Comparison of ENCODE assay signal across 12 cellular contexts in genomic region chr13:24503376-24503690, GRCh38. TPM values are rescaled to one million over a fixed set of nuclear protein-coding genes. Genes with fewer than 3 reads are reported as not detected.
DNase-seq lines count a peak whose midpoint lies in the region; ATAC-seq and TF ChIP-seq lines count a peak whose summit lies in the region.
"Had no signal": no experiment of that assay in that cellular context is flagged by ENCODE, and none has a peak within 500 bp of the region (broad histone marks: within the 10 kb centered on the region; RNA-seq: fewer than 3 reads in every experiment).

No MANE protein-coding gene starts in this region.

- no TSS peak for BruUV-seq in Caco-2 (replicated peaks; lab: Mats Ljungman, UMichigan)

- POLR2A ChIA-PET in Caco-2 (lab: Charles Lee), result no interaction called here

- H3K36me3 ChIP-seq in Caco-2 (ENCODE audit: control insufficient read depth, insufficient read depth, low read length) (no peaks in the 10 kb centered on the region; the same call in 1 of the 2 replicates), RWPE2 (ENCODE audit: low read depth) (peaks cover 44% of the 10 kb centered on the region), stomach (peaks cover 16 to 72% (median 54%) of the 10 kb centered on the region in 4 donors)

- H3K4me1 ChIP-seq in Caco-2, result peaks cover 10% of the 10 kb centered on the region; the same call in 1 of the 2 replicates
- H3K4me1 ChIP-seq in RWPE2 (ENCODE audit: insufficient read depth, poor library complexity, severe bottlenecking), result peaks cover 35% of the 10 kb centered on the region
- peaks cover 0 to 62% (median 14%) of the 10 kb centered on the region in 4 donors for H3K4me1 ChIP-seq in stomach

- peaks cover 9% of the 10 kb centered on the region for H3K36me3 Mint-ChIP-seq in Caco-2 (ENCODE audit: insufficient read depth, unreplicated experiment)
- H3K36me3 Mint-ChIP-seq in activated CD4-positive, alpha-beta T cell treated with anti-CD3 and anti-CD28 coated beads, Interleukin-2, amount 10 ng/mL, durations not matched to agents 24 days and 14 days (ENCODE audit: low read depth), result peaks cover 31% of the 10 kb centered on the region

- H3K27me3 ChIP-seq in Caco-2 (replicated peaks; ENCODE audit: control insufficient read depth, insufficient read depth, low read length) (no peaks in the 10 kb centered on the region), RWPE2 (ENCODE audit: insufficient read depth, poor library complexity, severe bottlenecking) (no peaks in the 10 kb centered on the region), stomach (no peaks in the 10 kb centered on the region)

- H3K27ac ChIP-seq in RWPE2 (ENCODE audit: poor library complexity, severe bottlenecking) (peak overlapping the region; percentile 70), stomach (peak overlapping the region in 2 of 5 donors; percentile 47 to 50)

- no peaks in the 10 kb centered on the region for H3K27me3 Mint-ChIP-seq in Caco-2 (ENCODE audit: insufficient read depth, unreplicated experiment)
- no peaks in the 10 kb centered on the region for H3K27me3 Mint-ChIP-seq in activated CD4-positive, alpha-beta T cell treated with anti-CD3 and anti-CD28 coated beads, Interleukin-2, amount 10 ng/mL, durations not matched to agents 24 days and 14 days

- ATAC-seq in RWPE2 (ENCODE audit: low read depth), result no peak
- peak; percentile 72 for ATAC-seq in esophagus mucosa
- ATAC-seq in GM19328 (IDR thresholded peaks at IDR 0.05; ENCODE audit: unreplicated experiment), result no peak

- intact Hi-C loops in Caco-2 (cut with micrococcal nuclease; ENCODE audit: unreplicated experiment), result no loop called here
- intact Hi-C loops in stomach (cut with DNase I; ENCODE audit: low total_unique reads), result no loop called here
- intact Hi-C loops in activated CD4-positive, alpha-beta T cell treated with anti-CD3 and anti-CD28 coated beads, Interleukin-2, amount 10 ng/mL, durations not matched to agents 24 days and 14 days (cut with micrococcal nuclease), result no loop called here

- peak overlapping the region; percentile 36 for H3K27ac Mint-ChIP-seq in Caco-2 (ENCODE audit: unreplicated experiment)
- no peak overlapping the region for H3K27ac Mint-ChIP-seq in activated CD4-positive, alpha-beta T cell treated with anti-CD3 and anti-CD28 coated beads, Interleukin-2, amount 10 ng/mL, durations not matched to agents 24 days and 14 days

- DNase-seq in Caco-2 (no peak), RWPE2 (ENCODE audit: low spot score) (no peak), mucosa of gallbladder (ENCODE audit: low spot score) (peak; percentile 35), foreskin melanocyte (no peak), stomach (no peak)
- no peak for DNase-seq in activated CD4-positive, alpha-beta T cell treated with anti-CD3 and anti-CD28 coated beads, Interleukin-2, amount 10 ng/mL, durations not matched to agents 24 days and 14 days
- DNase-seq: activated CD8-positive, alpha-beta memory T cell treated with anti-CD3 and anti-CD28 coated beads, Interleukin-2, amount 50 U/mL, for 4 hours; NCI-H1105 treated with DMSO at 0.1 percent for 48 hours; NCI-H510A; stimulated activated naive CD8-positive, alpha-beta T cell treated with anti-CD3 and anti-CD28 coated beads, Interleukin-15, Interleukin-2, amounts not matched to agents 100 U/mL and 50 U/mL, for 24 hours had no signal

- CTCF ChIA-PET in Caco-2 (lab: Charles Lee), result no interaction called here

- no peak overlapping the region for H3K4me3 Mint-ChIP-seq in Caco-2 (ENCODE audit: unreplicated experiment)
- no peak overlapping the region for H3K4me3 Mint-ChIP-seq in activated CD4-positive, alpha-beta T cell treated with anti-CD3 and anti-CD28 coated beads, Interleukin-2, amount 10 ng/mL, durations not matched to agents 24 days and 14 days

- WGBS in stomach, 5 donors, result 74 to 83% (median 82%) methylated on average over 4 of the region's 4 CpGs

- H3K9me3 ChIP-seq in Caco-2 (no peaks in the 10 kb centered on the region), RWPE2 (ENCODE audit: severe bottlenecking) (no peaks in the 10 kb centered on the region), stomach (no peaks in the 10 kb centered on the region)

- H3K4me3 ChIP-seq in Caco-2 (ENCODE audit: low read depth, low read length) (no peak overlapping the region), RWPE2 (ENCODE audit: severe bottlenecking) (no peak overlapping the region), stomach (no peak overlapping the region)

- peaks cover 6% of the 10 kb centered on the region for H3K4me1 Mint-ChIP-seq in Caco-2 (ENCODE audit: low read depth, unreplicated experiment)
- peaks cover 8% of the 10 kb centered on the region for H3K4me1 Mint-ChIP-seq in activated CD4-positive, alpha-beta T cell treated with anti-CD3 and anti-CD28 coated beads, Interleukin-2, amount 10 ng/mL, durations not matched to agents 24 days and 14 days

- no peaks in the 10 kb centered on the region for H3K9me3 Mint-ChIP-seq in Caco-2 (ENCODE audit: unreplicated experiment)
- no peaks in the 10 kb centered on the region for H3K9me3 Mint-ChIP-seq in activated CD4-positive, alpha-beta T cell treated with anti-CD3 and anti-CD28 coated beads, Interleukin-2, amount 10 ng/mL, durations not matched to agents 24 days and 14 days

- TF ChIP-seq CTCF in Caco-2 (IDR thresholded peaks at IDR 0.05; ENCODE audit: insufficient read depth in 1 of 2, low read depth in 1 of 2, low read length in 1 of 2, severe bottlenecking in 1 of 2, unreplicated experiment in 1 of 2) (no peak), RWPE2 (IDR thresholded peaks at IDR 0.05; ENCODE audit: poor library complexity, severe bottlenecking) (no peak), stomach (IDR thresholded peaks at IDR 0.05) (no peak)

- no peak for TF ChIP-seq EP300 in stomach (IDR thresholded peaks at IDR 0.05)

- no peak for TF ChIP-seq POLR2A in stomach (IDR thresholded peaks at IDR 0.05)

RNA-seq across cellular contexts. Expression of gene PARP4, which starts 9.2 kb away (rescaled TPM):
- total RNA-seq in Caco-2 (2022), result 29.7 TPM in 2 replicates
- 41.5 TPM for total RNA-seq in esophagus mucosa
- total RNA-seq in mucosa of gallbladder, result 147 TPM
- total RNA-seq in stomach, result 10 to 100 TPM; 35.9 to 85.2 (median 43.7) TPM
- 10 to 100 TPM; 13.9 to 14.3 (median 13.9) TPM for polyA plus RNA-seq in stomach
- 33.0 and 34.8 TPM in 2 replicates for total RNA-seq in activated CD4-positive, alpha-beta T cell treated with anti-CD3 and anti-CD28 coated beads, Interleukin-2, amount 10 ng/mL, durations not matched to agents 24 days and 14 days
